ENCODE assay signal across 17 cellular contexts in the genomic region with DNA sequence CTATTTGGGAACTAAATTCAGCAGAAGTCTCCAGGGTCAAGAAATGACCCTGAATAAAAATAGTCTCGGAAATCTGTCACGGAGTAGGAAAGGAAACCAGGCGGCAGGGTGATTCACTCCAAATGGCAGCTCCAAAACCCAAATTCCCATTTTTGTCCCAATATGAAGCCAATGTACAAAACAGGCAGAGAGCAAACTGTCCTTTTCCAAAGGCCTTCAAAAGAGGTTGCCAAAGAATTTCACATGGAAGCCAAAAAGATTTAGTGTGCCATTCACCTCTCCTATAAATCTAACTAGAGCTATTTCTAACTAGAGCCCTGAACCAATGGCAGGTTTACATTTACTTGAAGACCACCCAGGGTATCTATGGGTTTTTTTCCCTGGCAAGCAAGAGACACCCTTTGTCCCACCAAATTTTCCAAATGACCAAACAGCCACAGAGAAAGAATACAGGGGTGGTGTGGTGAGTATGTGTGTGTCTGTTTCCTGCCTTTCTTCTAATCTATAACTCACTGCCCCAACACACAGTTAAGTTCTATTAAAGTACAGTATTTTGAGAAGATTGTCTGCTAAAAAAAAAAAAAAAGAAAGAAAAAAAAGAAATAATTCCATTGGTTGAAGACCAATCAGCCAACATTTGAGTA. TPM values are rescaled to one million over a fixed set of nuclear protein-coding genes. Genes with fewer than 3 reads are reported as not detected.
DNase-seq lines count a peak whose midpoint lies in the region; ATAC-seq, FAIRE-seq and TF ChIP-seq lines count a peak whose summit lies in the region.
"Had no signal": no experiment of that assay in that cellular context is flagged by ENCODE, and none has a peak within 500 bp of the region (broad histone marks: within the 10 kb centered on the region; RNA-seq: fewer than 3 reads in every experiment).

No MANE protein-coding gene starts in this region.

- DNase-seq in RPMI7951 (ENCODE audit: low read depth), result peak; percentile 74
- peak; percentile 36 for DNase-seq in fibroblast of peridontal ligament (ENCODE audit: extremely low read depth)
- DNase-seq in tibial artery, result peak; percentile 51 to 78
- no peak for DNase-seq in posterior vena cava (ENCODE audit: low spot score)
- DNase-seq in HTR-8/SVneo (ENCODE audit: insufficient read length, low spot score), result no peak
- DNase-seq in T-helper 2 cell treated with Interferon-gamma antibody and Interleukin-4, amounts not matched to agents 5 μg/mL and 100 μg/mL, for 36 hours (ENCODE audit: low spot score), result no peak
- DNase-seq: activated naive CD4-positive, alpha-beta T cell treated with anti-CD3 and anti-CD28 coated beads, Interleukin-2, amount 50 U/mL, for 16 hours; GDM1; NCI-H187; NCI-H526; stimulated activated CD4-positive, alpha-beta T cell treated with anti-CD3 and anti-CD28 coated beads, Interleukin-1b, Interleukin-23, amount 100 ng/mL, for 48 hours had no signal

- ATAC-seq in HG02970 (IDR thresholded peaks at IDR 0.05; ENCODE audit: low FRiP score, unreplicated experiment), result no peak

- no peak overlapping the region for H3K9ac ChIP-seq in mucosa of rectum (ENCODE audit: low read depth in 1 of 2, low read length in 2 of 2)
- H3K9ac ChIP-seq: KMS-11 had no signal

- H3K4me3 ChIP-seq in mucosa of rectum (ENCODE audit: low read length in 2 of 2), result no peak overlapping the region
- H3K4me3 ChIP-seq in tibial artery, result no peak overlapping the region

- H3K36me3 ChIP-seq in mucosa of rectum (ENCODE audit: control insufficient read depth in 2 of 2, insufficient read depth in 2 of 2, low read length in 2 of 2) (no peaks in the 10 kb centered on the region), tibial artery (no peaks in the 10 kb centered on the region)
- H3K36me3 ChIP-seq: neutrophil had no signal

- intact Hi-C loops in tibial artery (cut with DNase I; ENCODE audit: low total_unique reads), result loop anchor here (5.0 kb wide), 2 partner anchors 43 to 388 kb away; no protein-coding TSS in a partner anchor
- intact Hi-C loops in posterior vena cava (cut with DNase I), result no loop called here

- H3K27me3 Mint-ChIP-seq in T-helper 2 cell treated with Interferon-gamma antibody and Interleukin-4, amounts not matched to agents 5 μg/mL and 100 μg/mL, for 36 hours (ENCODE audit: low read depth), result peaks cover 11% of the 10 kb centered on the region

- H3K36me3 Mint-ChIP-seq in T-helper 2 cell treated with Interferon-gamma antibody and Interleukin-4, amounts not matched to agents 5 μg/mL and 100 μg/mL, for 36 hours (ENCODE audit: low read depth), result no peaks in the 10 kb centered on the region

- no peak for TF ChIP-seq CTCF in tibial artery (IDR thresholded peaks at IDR 0.05)

- H3K27me3 ChIP-seq in mucosa of rectum (ENCODE audit: control insufficient read depth in 2 of 2, insufficient read depth in 2 of 2, low read length in 2 of 2) (no peaks in the 10 kb centered on the region), tibial artery (no peaks in the 10 kb centered on the region)

- H3K27ac Mint-ChIP-seq in T-helper 2 cell treated with Interferon-gamma antibody and Interleukin-4, amounts not matched to agents 5 μg/mL and 100 μg/mL, for 36 hours, result no peak overlapping the region

- H3K9me3 ChIP-seq in mucosa of rectum (ENCODE audit: control insufficient read depth in 2 of 2, low read length in 2 of 2) (no peaks in the 10 kb centered on the region), tibial artery (no peaks in the 10 kb centered on the region)
- H3K9me3 ChIP-seq: neutrophil had no signal

- H3K4me1 ChIP-seq in mucosa of rectum (ENCODE audit: control insufficient read depth in 2 of 2, insufficient read depth in 2 of 2, low read length in 2 of 2) (peaks cover 12 to 37% of the 10 kb centered on the region in 2 donors), tibial artery (peaks cover 7 to 98% (median 63%) of the 10 kb centered on the region in 4 donors)

- peaks cover 3% of the 10 kb centered on the region for H3K4me1 Mint-ChIP-seq in T-helper 2 cell treated with Interferon-gamma antibody and Interleukin-4, amounts not matched to agents 5 μg/mL and 100 μg/mL, for 36 hours (ENCODE audit: low read depth)

- no peaks in the 10 kb centered on the region for H3K9me3 Mint-ChIP-seq in T-helper 2 cell treated with Interferon-gamma antibody and Interleukin-4, amounts not matched to agents 5 μg/mL and 100 μg/mL, for 36 hours

- H3K27ac ChIP-seq in mucosa of rectum (ENCODE audit: low read depth in 2 of 2, low read length in 2 of 2), result peak overlapping the region; percentile 5 to 51
- peak overlapping the region; percentile 61 to 79 for H3K27ac ChIP-seq in tibial artery
- H3K27ac ChIP-seq: KMS-11, neutrophil had no signal

- no peak overlapping the region for H3K4me3 Mint-ChIP-seq in T-helper 2 cell treated with Interferon-gamma antibody and Interleukin-4, amounts not matched to agents 5 μg/mL and 100 μg/mL, for 36 hours

- FAIRE-seq in HTR-8/SVneo (lab: Jason Lieb, UNC), result no peak
- FAIRE-seq: frontal cortex, keratinocyte had no signal

RNA-seq across cellular contexts. Expression of gene MYO1D, which starts 6.8 kb away (rescaled TPM):
- total RNA-seq in RPMI7951 (2014; rRNA removed; shearing (Covaris generic)), result 21.6 and 41.2 TPM in 2 replicates
- total RNA-seq in posterior vena cava, result 100 to 1,000 TPM; 162 to 201 TPM

RNA-seq across cellular contexts. Expression of gene TMEM98, which starts 57.8 kb away (rescaled TPM):
- 36.9 and 52.5 TPM in 2 replicates for total RNA-seq in RPMI7951 (2014; rRNA removed; shearing (Covaris generic))
- total RNA-seq in posterior vena cava, result 10 to 100 TPM; 27.5 to 42.9 TPM

Comparison
In these comparisons a context has a peak if more than half of its experiments do, and no peak if none do; other contexts are left out.
1. DNase-seq: peak in RPMI7951 (single experiment), fibroblast of peridontal ligament (single experiment) and tibial artery (2 of 2); none in posterior vena cava (single experiment), HTR-8/SVneo (single experiment) and T-helper 2 cell treated with Interferon-gamma antibody and Interleukin-4, amounts not matched to agents 5 μg/mL and 100 μg/mL, for 36 hours (single experiment).